In genomic region chr15:58203537-58203936, GRCh38 we compare ENCODE assay signal across 16 cellular contexts.
DNase-seq lines count a peak whose midpoint lies in the region; ATAC-seq, FAIRE-seq and TF ChIP-seq lines count a peak whose summit lies in the region.
"Had no signal": no experiment of that assay in that cellular context is flagged by ENCODE, and none has a peak within 500 bp of the region (broad histone marks: within the 10 kb centered on the region; RNA-seq: fewer than 3 reads in every experiment).

No MANE protein-coding gene starts in this region.

- POLR2A ChIA-PET in IMR-90 (lab: Charles Lee; ENCODE audit: unreplicated experiment), result no interaction called here
- POLR2A ChIA-PET in K562 (lab: Yijun Ruan, JAX), result no interaction called here

- H3K56ac ChIP-seq in IMR-90 (ENCODE audit: extremely low read depth, insufficient read depth, low read length), result no peak overlapping the region

- H3K27me3 ChIP-seq in IMR-90 (ENCODE audit: control insufficient read depth, insufficient read depth, low read length) (no peaks in the 10 kb centered on the region), K562 (ENCODE audit: control insufficient read depth in 2 of 2, insufficient read depth in 2 of 2, low read length in 2 of 2) (peaks cover 0 to 5% of the 10 kb centered on the region in 2 experiments; a peak in 2 of 5 replicates), transverse colon (no peaks in the 10 kb centered on the region)
- H3K27me3 ChIP-seq: esophagus squamous epithelium, SJCRH30 had no signal

- H3K36me3 ChIP-seq in IMR-90 (ENCODE audit: control insufficient read depth, insufficient read depth, low read length) (no peaks in the 10 kb centered on the region), K562 (ENCODE audit: control insufficient read depth, insufficient read depth, low read length) (no peaks in the 10 kb centered on the region), transverse colon (no peaks in the 10 kb centered on the region)
- H3K36me3 ChIP-seq: esophagus squamous epithelium, SJCRH30 had no signal

- H4K8ac ChIP-seq in IMR-90 (ENCODE audit: low read depth in 2 of 2, low read length in 2 of 2), result no peak overlapping the region

- ATAC-seq in IMR-90 (ENCODE audit: low read depth) (peak; percentile 94), K562 (peak; percentile 83), GM19395 (IDR thresholded peaks at IDR 0.05; ENCODE audit: unreplicated experiment) (no peak)

- BruUV-seq in IMR-90 (replicated peaks; lab: Mats Ljungman, UMichigan) (no TSS peak), K562 (replicated peaks; lab: Mats Ljungman, UMichigan) (no TSS peak)

- peak overlapping the region; percentile 59; the same call in 1 of the 2 replicates for H2BK120ac ChIP-seq in IMR-90 (ENCODE audit: low read depth, low read length)

- dilution Hi-C loops in IMR-90 (cut with HindIII; ENCODE audit: low sequenced_read_pairs, unreplicated experiment), result no loop called here

- H3K27ac ChIP-seq in IMR-90 (ENCODE audit: insufficient read depth, low read length), result peak overlapping the region; percentile 46; the same call in 1 of the 2 replicates
- H3K27ac ChIP-seq in K562 (ENCODE audit: extremely low read depth, low read depth, low read length), result no peak overlapping the region
- H3K27ac ChIP-seq in transverse colon, result no peak overlapping the region
- H3K27ac ChIP-seq: esophagus squamous epithelium, SJCRH30 had no signal

- H3K4ac ChIP-seq in IMR-90 (ENCODE audit: low read depth, low read length), result no peak overlapping the region; the same call in 1 of the 2 replicates

- H3K4me1 ChIP-seq in IMR-90 (ENCODE audit: control insufficient read depth, insufficient read depth, low read length) (peaks cover 5% of the 10 kb centered on the region), K562 (replicated peaks in 1 of 2; ENCODE audit: control insufficient read depth in 2 of 2, insufficient read depth in 2 of 2, low read length in 2 of 2) (peaks cover 7 to 11% of the 10 kb centered on the region in 2 experiments; a peak in 3 of 5 replicates), transverse colon (no peaks in the 10 kb centered on the region)
- H3K4me1 ChIP-seq: SJCRH30 had no signal

- CTCF ChIA-PET in IMR-90 (lab: Yijun Ruan, JAX), result interaction anchor here (0.7 kb wide), 2 partner anchors 9 to 1315 kb away, joined by 3 to 5 read pairs; no protein-coding TSS in a partner anchor
- CTCF ChIA-PET in K562 (lab: Yijun Ruan, JAX; ENCODE audit: low intra/inter-chr PET ratio), result no interaction called here

- H3K79me2 ChIP-seq in K562 (ENCODE audit: control insufficient read depth, insufficient read depth, low read length), result no peaks in the 10 kb centered on the region

- no peak overlapping the region for H4K5ac ChIP-seq in IMR-90 (ENCODE audit: low read depth, low read length)

- H4K91ac ChIP-seq in IMR-90 (ENCODE audit: insufficient read depth, low read depth, low read length), result no peak overlapping the region

- no peak overlapping the region for H3K9ac ChIP-seq in IMR-90 (ENCODE audit: low read depth, low read length)
- no peak overlapping the region for H3K9ac ChIP-seq in K562 (ENCODE audit: insufficient read depth in 1 of 2, low read depth in 2 of 2, low read length in 2 of 2)

- no peaks in the 10 kb centered on the region for H3K79me1 ChIP-seq in IMR-90 (ENCODE audit: low read depth in 1 of 2, low read length in 2 of 2)

- peak overlapping the region; percentile 53 for H3K18ac ChIP-seq in IMR-90 (ENCODE audit: low read depth, low read length)

- H3K9me3 ChIP-seq in IMR-90 (ENCODE audit: control insufficient read depth, insufficient read depth, low read length) (no peaks in the 10 kb centered on the region), K562 (replicated peaks; ENCODE audit: control insufficient read depth, insufficient read depth, low read depth, low read length) (no peaks in the 10 kb centered on the region), transverse colon (no peaks in the 10 kb centered on the region)
- H3K9me3 ChIP-seq: esophagus squamous epithelium, SJCRH30 had no signal

- no peak overlapping the region for H2BK5ac ChIP-seq in IMR-90 (ENCODE audit: low read depth, low read length, poor library complexity, severe bottlenecking)

- TF ChIP-seq POLR2A in IMR-90 (IDR thresholded peaks at IDR 0.05; ENCODE audit: low read depth, low read length), result no peak
- TF ChIP-seq POLR2A in K562 (conservative IDR thresholded peaks at IDR 0.05), result no peak
- TF ChIP-seq POLR2A in transverse colon (IDR thresholded peaks at IDR 0.05), result no peak

- H4K20me1 ChIP-seq in IMR-90 (ENCODE audit: insufficient read depth, low read length) (no peaks in the 10 kb centered on the region), K562 (replicated peaks; ENCODE audit: control insufficient read depth, insufficient read depth, low read length) (no peaks in the 10 kb centered on the region)

- no peak for TF ChIP-seq RAD21 in IMR-90 (IDR thresholded peaks at IDR 0.05; ENCODE audit: low read length)
- TF ChIP-seq RAD21 in K562 (CRISPR knock-in tag; conservative IDR thresholded peaks at IDR 0.05 in 1 of 2, IDR thresholded peaks at IDR 0.05 in 1 of 2), result no peak

- no peak for TF ChIP-seq CTCF in IMR-90 (conservative IDR thresholded peaks at IDR 0.05; ENCODE audit: low read depth, low read length)
- no peak for TF ChIP-seq CTCF in K562 (IDR thresholded peaks at IDR 0.05 in 2 of 3, conservative IDR thresholded peaks at IDR 0.05 in 1 of 3; ENCODE audit: insufficient read depth in 2 of 3, low read depth in 1 of 3, low read length in 3 of 3)
- TF ChIP-seq CTCF in transverse colon (IDR thresholded peaks at IDR 0.05), result no peak

- no peak overlapping the region for H2BK20ac ChIP-seq in IMR-90 (ENCODE audit: low read depth, low read length)

- H3K4me2 ChIP-seq in IMR-90 (ENCODE audit: low read depth, low read length), result no peak overlapping the region; the same call in 1 of the 2 replicates
- no peak overlapping the region for H3K4me2 ChIP-seq in K562 (ENCODE audit: insufficient read depth, low read length)

- no peak overlapping the region for H2AK9ac ChIP-seq in IMR-90 (replicated peaks; ENCODE audit: low read depth, low read length, poor library complexity)

- intact Hi-C loops in IMR-90 (cut with micrococcal nuclease) (no loop called here), K562 (cut with micrococcal nuclease) (no loop called here), transverse colon (cut with DNase I; ENCODE audit: low total_unique reads) (no loop called here)

- in situ Hi-C loops in IMR-90 (cut with MboI; ENCODE audit: low sequenced_read_pairs), result loop anchor here (25.0 kb wide), 1 partner anchor 1284 kb away; no protein-coding TSS in a partner anchor
- in situ Hi-C loops in K562 (cut with MboI), result loop anchor here (25.0 kb wide), 1 partner anchor 1284 kb away; no protein-coding TSS in a partner anchor
- in situ Hi-C loops in transverse colon (cut with MboI; ENCODE audit: low pct_ligation_motif_present in 1 of 4, low pct_unique_long_range_greater_than_20kb in 1 of 4, low sequenced_read_pairs in 3 of 4), result no loop called here

- no CpG with 5 or more reads among the region's 4 CpGs for WGBS in IMR-90 (ENCODE audit: extremely low coverage in 2 of 2, insufficient read length in 1 of 2), 2 experiments
- WGBS in K562 (ENCODE audit: insufficient coverage, low coverage, missing lambda C conversion rate), result 2% methylated on average over 4 of the region's 4 CpGs
- WGBS in transverse colon (ENCODE audit: low coverage in 1 of 2), 2 donors, result 52 to 56% methylated on average over 3 to 4 of the region's 4 CpGs

- no peak overlapping the region for H2AK5ac ChIP-seq in IMR-90 (ENCODE audit: low read depth, low read length)

- no peak overlapping the region for H3K14ac ChIP-seq in IMR-90 (replicated peaks; ENCODE audit: low read depth, low read length)

- FAIRE-seq in K562 (lab: Jason Lieb, UNC), result peak; percentile 67
- FAIRE-seq: keratinocyte had no signal

- H3K4me3 ChIP-seq in IMR-90 (ENCODE audit: insufficient read depth, low read depth, low read length) (no peak overlapping the region), K562 (no peak overlapping the region), transverse colon (no peak overlapping the region)
- H3K4me3 ChIP-seq: esophagus squamous epithelium, SJCRH30 had no signal

- no peak overlapping the region for H2AFZ ChIP-seq in IMR-90 (replicated peaks; ENCODE audit: low read length, poor library complexity)
- no peak overlapping the region for H2AFZ ChIP-seq in K562 (ENCODE audit: low read depth, low read length)

- no peak overlapping the region for H3K23ac ChIP-seq in IMR-90 (ENCODE audit: low read depth, low read length)

- TF ChIP-seq EP300 in K562 (IDR thresholded peaks at IDR 0.05; ENCODE audit: low read length) (peak; percentile 89), transverse colon (IDR thresholded peaks at IDR 0.05; ENCODE audit: low read depth) (no peak)

- DNase-seq in AG08395 (ENCODE audit: low spot score), result peak; percentile 93
- DNase-seq in IMR-90, result peak; percentile 99
- peak; percentile 39 to 78 (median 56) for DNase-seq in K562 (ENCODE audit: extremely low read depth in 1 of 4, low spot score in 3 of 4)
- DNase-seq in lung microvascular endothelial cell (ENCODE audit: low read depth in 2 of 2), result peak; percentile 76 to 89
- DNase-seq in transverse colon, result no peak
- no peak for DNase-seq in cortex of kidney (lab: John Stamatoyannopoulos, UW)
- no peak for DNase-seq in stimulated activated CD8-positive, alpha-beta memory T cell treated with anti-CD3 and anti-CD28 coated beads, Interleukin-4, amount 100 ng/mL, for 48 hours
- DNase-seq: activated T-cell treated with anti-CD3 and anti-CD28 coated beads, Interleukin-2, amount 50 U/mL, for 48 hours; CD4-positive, alpha-beta T cell; esophagus squamous epithelium; NCI-H1436 treated with DMSO at 0.1 percent for 48 hours; NCI-H774; nephron progenitor cell; SJCRH30 had no signal

- no peak overlapping the region for H2BK15ac ChIP-seq in IMR-90 (ENCODE audit: low read depth, low read length)

- H3K9me1 ChIP-seq in IMR-90 (ENCODE audit: insufficient read depth, low read length) (0 out of 2 replicates have a peak, but pooled peaks cover 2% of the 10 kb centered on the region), K562 (ENCODE audit: control insufficient read depth, insufficient read depth, low read length) (no peaks in the 10 kb centered on the region)

TF ChIP-seq in IMR-90, 13 proteins besides CTCF, POLR2A, EP300 and RAD21 (continues in another document):
- TF ChIP-seq CEBPB (IDR thresholded peaks at IDR 0.05; ENCODE audit: low read depth, low read length), result peak; percentile 92

TF ChIP-seq in K562, 482 proteins besides CTCF, POLR2A, EP300 and RAD21 (continues in another document):
- TF ChIP-seq NFE2L1 (tag; IDR thresholded peaks at IDR 0.05; ENCODE audit: borderline replicate concordance, low read depth), result peak; percentile 80

Comparison
In these comparisons a context has a peak if more than half of its experiments do, and no peak if none do; other contexts are left out.
1. DNase-seq: peak in AG08395 (single experiment), IMR-90 (single experiment), K562 (4 of 4) and lung microvascular endothelial cell (2 of 2); none in transverse colon (single experiment), cortex of kidney (single experiment) and stimulated activated CD8-positive, alpha-beta memory T cell treated with anti-CD3 and anti-CD28 coated beads, Interleukin-4, amount 100 ng/mL, for 48 hours (single experiment).
2. in situ Hi-C loops: an anchor here in IMR-90 (25.0 kb wide) and K562 (25.0 kb wide); none called in transverse colon.